8 cellular contexts compared by ENCODE assay signal in the genomic region with DNA sequence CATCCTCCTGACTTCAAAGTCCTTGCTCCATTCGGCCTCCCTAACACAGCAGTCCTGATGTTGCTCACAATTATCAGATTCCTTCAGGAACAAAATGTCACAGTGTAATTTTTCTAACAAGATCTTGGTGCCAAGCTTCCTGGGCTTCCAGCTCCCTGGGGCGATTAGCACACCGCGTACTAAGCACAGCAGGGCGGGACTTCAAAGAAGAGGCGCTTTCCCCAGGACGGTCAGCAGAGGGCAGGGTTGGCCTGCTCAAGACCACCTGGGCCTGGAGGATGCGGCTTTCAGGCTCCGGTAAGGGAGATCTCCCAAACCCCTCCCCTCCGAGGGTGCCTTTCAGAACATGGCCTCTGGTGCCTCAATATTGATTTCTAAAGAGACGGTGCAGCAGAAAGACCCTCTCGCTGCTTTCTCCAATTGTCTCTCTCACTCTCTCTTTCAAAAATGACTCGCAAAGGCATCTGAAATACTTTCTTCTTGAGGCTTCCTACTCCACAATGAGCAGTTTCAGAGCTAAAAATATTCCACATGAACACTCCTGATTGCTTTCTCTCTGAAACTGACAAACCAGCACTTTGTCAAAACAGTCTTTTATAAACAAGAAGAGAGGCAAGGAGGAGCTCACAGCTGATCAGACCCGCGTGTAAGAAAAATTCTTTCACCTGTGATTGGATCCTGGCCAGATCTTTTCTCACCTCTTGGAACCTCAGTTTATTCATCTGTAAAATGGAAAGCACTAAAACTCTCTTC.
DNase-seq lines count a peak whose midpoint lies in the region; ATAC-seq and TF ChIP-seq lines count a peak whose summit lies in the region.

No MANE protein-coding gene starts in this region.

- in situ Hi-C loops in G401 (cut with HindIII; ENCODE audit: low sequenced_read_pairs): no loop called here

- H3K9me3 Mint-ChIP-seq in activated T-cell treated with anti-CD3 and anti-CD28 coated beads, Interleukin-2, amount 50 U/mL, for 4 hours: no peaks in the 10 kb centered on the region

- no peak for TF ChIP-seq POLR2A in vagina (IDR thresholded peaks at IDR 0.05)

- TF ChIP-seq CTCF in omental fat pad (IDR thresholded peaks at IDR 0.05) (peak in 2 of 3 donors; percentile 2 to 50), vagina (IDR thresholded peaks at IDR 0.05) (peak; percentile 86 to 90 (median 88))

- no peak overlapping the region for H3K4me3 ChIP-seq in vagina

- no peaks in the 10 kb centered on the region for H3K9me3 ChIP-seq in vagina

- no peaks in the 10 kb centered on the region for H3K36me3 Mint-ChIP-seq in activated T-cell treated with anti-CD3 and anti-CD28 coated beads, Interleukin-2, amount 50 U/mL, for 4 hours (ENCODE audit: insufficient read depth)

- no peaks in the 10 kb centered on the region for H3K27me3 ChIP-seq in vagina

- H3K4me1 ChIP-seq in vagina: peaks cover 16% of the 10 kb centered on the region

- no peaks in the 10 kb centered on the region for H3K4me1 Mint-ChIP-seq in activated T-cell treated with anti-CD3 and anti-CD28 coated beads, Interleukin-2, amount 50 U/mL, for 4 hours (ENCODE audit: low read depth)

- intact Hi-C loops in vagina (cut with DNase I): loop anchor here (5.0 to 10.0 kb wide), 2 partner anchors 151 to 714 kb away; a partner anchor contains a TSS

- peaks cover 11% of the 10 kb centered on the region for H3K27me3 Mint-ChIP-seq in activated T-cell treated with anti-CD3 and anti-CD28 coated beads, Interleukin-2, amount 50 U/mL, for 4 hours (ENCODE audit: low read depth)

- no peaks in the 10 kb centered on the region for H3K36me3 ChIP-seq in vagina

- peak; percentile 79 for DNase-seq in G401 (ENCODE audit: low spot score)
- DNase-seq in HT1080 (ENCODE audit: low read depth): peak; percentile 80
- peak; percentile 74 to 85 for DNase-seq in NOMO-1 (lab: John Stamatoyannopoulos, UW; ENCODE audit: unreplicated experiment in 2 of 2)
- no peak for DNase-seq in activated T-cell treated with anti-CD3 and anti-CD28 coated beads, Interleukin-2, amount 50 U/mL, for 4 hours
- peak; percentile 54 for DNase-seq in germinal center (ENCODE audit: low spot score)
- peak; percentile 59 for DNase-seq in omental fat pad (ENCODE audit: low spot score)
- peak in 1 of 2 donors; percentile 94 for DNase-seq in vagina (ENCODE audit: extremely low spot score in 2 of 2)

- H3K4me3 Mint-ChIP-seq in activated T-cell treated with anti-CD3 and anti-CD28 coated beads, Interleukin-2, amount 50 U/mL, for 4 hours: no peak overlapping the region

- ATAC-seq in GM21576 (IDR thresholded peaks at IDR 0.05; ENCODE audit: unreplicated experiment) (peak; percentile 98), omental fat pad (ENCODE audit: low FRiP score) (peak; percentile 94)
- ATAC-seq in activated T-cell treated with anti-CD3 and anti-CD28 coated beads, Interleukin-2, amount 50 U/mL, for 4 hours: peak; percentile 43 to 71

- peak overlapping the region; percentile 54 for H3K27ac ChIP-seq in vagina
